ENCODE assay signal across 25 cellular contexts in the genomic region with DNA sequence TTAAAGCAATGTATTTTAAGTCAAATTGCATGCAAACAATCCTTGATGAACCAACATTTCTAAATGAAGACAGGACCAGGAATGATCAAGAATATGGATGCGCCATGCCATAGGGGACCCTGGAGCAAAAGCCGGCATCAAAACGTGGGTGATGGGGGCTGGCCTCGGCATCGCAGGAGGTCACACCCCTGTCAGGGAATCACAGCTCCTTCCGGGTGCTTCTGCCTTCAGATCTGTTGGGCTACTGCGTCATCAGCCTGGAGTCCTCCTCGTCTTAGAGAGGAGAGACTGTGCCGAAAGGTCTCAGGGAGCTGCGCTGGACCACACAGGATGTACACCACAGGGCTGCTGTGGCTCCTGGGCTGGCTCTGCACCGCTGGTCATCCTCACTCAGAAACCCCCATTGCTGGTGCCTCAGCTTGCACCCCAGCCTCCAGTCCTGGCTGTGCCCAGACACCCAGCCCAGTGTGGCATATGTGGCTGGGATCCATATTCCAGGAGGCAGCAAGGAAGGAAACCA.
"Had no signal": no experiment of that assay in that cellular context is flagged by ENCODE, and none has a peak within 500 bp of the region (broad histone marks: within the 10 kb centered on the region; RNA-seq: fewer than 3 reads in every experiment).

No MANE protein-coding gene starts in this region.

- H3K79me2 ChIP-seq: hepatocyte had no signal

- H3K27me3 ChIP-seq: hepatocyte, neutrophil, pancreas, vagina had no signal

- H2AFZ ChIP-seq: hepatocyte had no signal

- H3K36me3 Mint-ChIP-seq: activated naive CD4-positive, alpha-beta T cell treated with anti-CD3 and anti-CD28 coated beads, Interleukin-2, amount 50 U/mL, for 24 hours; stimulated activated memory B cell treated with anti-CD40 and anti-IgM and Interleukin-4, amounts not matched to agents 10 μg/mL and 1 μg/mL and 100 μg/mL, for 72 hours; type B pancreatic cell had no signal

- H3K27ac ChIP-seq: breast epithelium, gastroesophageal sphincter, hepatocyte, neutrophil, pancreas, psoas muscle, vagina had no signal

- H3K4me3 ChIP-seq: breast epithelium, gastroesophageal sphincter, hepatocyte, pancreas, psoas muscle, smooth muscle cell, vagina had no signal

- H3K9me3 Mint-ChIP-seq: activated B cell treated with CpG ODN at 0.5 μM for 24 hours; activated naive CD4-positive, alpha-beta T cell treated with anti-CD3 and anti-CD28 coated beads, Interleukin-2, amount 50 U/mL, for 24 hours; activated naive CD8-positive, alpha-beta T cell treated with anti-CD3 and anti-CD28 coated beads, Interleukin-2, amount 50 U/mL, for 24 hours; stimulated activated memory B cell treated with anti-CD40 and anti-IgM and Interleukin-4, amounts not matched to agents 10 μg/mL and 1 μg/mL and 100 μg/mL, for 72 hours; stimulated activated naive CD8-positive, alpha-beta T cell treated with anti-CD3 and anti-CD28 coated beads, Interleukin-15, amount 100 ng/mL, for 72 hours; type B pancreatic cell had no signal

- H3K27ac Mint-ChIP-seq: activated B cell treated with CpG ODN at 0.5 μM for 24 hours; activated CD4-positive, alpha-beta T cell treated with anti-CD3 and anti-CD28 coated beads for 36 hours; activated naive CD4-positive, alpha-beta T cell treated with anti-CD3 and anti-CD28 coated beads, Interleukin-2, amount 50 U/mL, for 24 hours; activated naive CD8-positive, alpha-beta T cell treated with anti-CD3 and anti-CD28 coated beads, Interleukin-2, amount 50 U/mL, for 24 hours; nephron progenitor cell; stimulated activated memory B cell treated with anti-CD40 and anti-IgM and Interleukin-4, amounts not matched to agents 10 μg/mL and 1 μg/mL and 100 μg/mL, for 72 hours; stimulated activated naive CD8-positive, alpha-beta T cell treated with anti-CD3 and anti-CD28 coated beads, Interleukin-15, amount 100 ng/mL, for 72 hours; T-helper 2 cell treated with Interferon-gamma antibody and Interleukin-4, amounts not matched to agents 5 μg/mL and 100 μg/mL, for 36 hours; type B pancreatic cell had no signal

- H3K4me1 Mint-ChIP-seq: activated B cell treated with CpG ODN at 0.5 μM for 24 hours; activated CD4-positive, alpha-beta T cell treated with anti-CD3 and anti-CD28 coated beads for 36 hours; activated naive CD4-positive, alpha-beta T cell treated with anti-CD3 and anti-CD28 coated beads, Interleukin-2, amount 50 U/mL, for 24 hours; activated naive CD8-positive, alpha-beta T cell treated with anti-CD3 and anti-CD28 coated beads, Interleukin-2, amount 50 U/mL, for 24 hours; stimulated activated memory B cell treated with anti-CD40 and anti-IgM and Interleukin-4, amounts not matched to agents 10 μg/mL and 1 μg/mL and 100 μg/mL, for 72 hours; stimulated activated naive CD8-positive, alpha-beta T cell treated with anti-CD3 and anti-CD28 coated beads, Interleukin-15, amount 100 ng/mL, for 72 hours had no signal

- ATAC-seq: activated CD4-positive, alpha-beta T cell treated with anti-CD3 and anti-CD28 coated beads for 36 hours; activated naive CD8-positive, alpha-beta T cell treated with anti-CD3 and anti-CD28 coated beads, Interleukin-2, amount 50 U/mL, for 24 hours; gastroesophageal sphincter; left ventricle myocardium superior; pancreas; psoas muscle; stimulated activated memory B cell treated with anti-CD40 and anti-IgM and Interleukin-4, amounts not matched to agents 10 μg/mL and 1 μg/mL and 100 μg/mL, for 72 hours; stimulated activated naive CD8-positive, alpha-beta T cell treated with anti-CD3 and anti-CD28 coated beads, Interleukin-15, amount 100 ng/mL, for 72 hours had no signal

- H3K4me3 Mint-ChIP-seq: activated B cell treated with CpG ODN at 0.5 μM for 24 hours; activated CD4-positive, alpha-beta T cell treated with anti-CD3 and anti-CD28 coated beads for 36 hours; activated naive CD4-positive, alpha-beta T cell treated with anti-CD3 and anti-CD28 coated beads, Interleukin-2, amount 50 U/mL, for 24 hours; activated naive CD8-positive, alpha-beta T cell treated with anti-CD3 and anti-CD28 coated beads, Interleukin-2, amount 50 U/mL, for 24 hours; nephron progenitor cell; stimulated activated memory B cell treated with anti-CD40 and anti-IgM and Interleukin-4, amounts not matched to agents 10 μg/mL and 1 μg/mL and 100 μg/mL, for 72 hours; stimulated activated naive CD8-positive, alpha-beta T cell treated with anti-CD3 and anti-CD28 coated beads, Interleukin-15, amount 100 ng/mL, for 72 hours; T-helper 2 cell treated with Interferon-gamma antibody and Interleukin-4, amounts not matched to agents 5 μg/mL and 100 μg/mL, for 36 hours; type B pancreatic cell had no signal

- H3K4me1 ChIP-seq: breast epithelium, gastroesophageal sphincter, pancreas, psoas muscle, vagina had no signal

- DNase-seq: activated B cell treated with CpG ODN at 0.5 μM for 24 hours; activated CD4-positive, alpha-beta T cell treated with anti-CD3 and anti-CD28 coated beads for 36 hours; activated naive CD8-positive, alpha-beta T cell treated with anti-CD3 and anti-CD28 coated beads, Interleukin-2, amount 50 U/mL, for 24 hours; central memory CD4-positive, alpha-beta T cell; left ventricle myocardium superior; mammary epithelial cell; nephron progenitor cell; psoas muscle; stimulated activated CD4-positive, alpha-beta T cell treated with anti-CD3 and anti-CD28 coated beads, Interleukin-1b, Interleukin-23, amount 100 ng/mL, for 48 hours; stimulated activated CD4-positive, alpha-beta T cell treated with anti-CD3 and anti-CD28 coated beads, Interleukin-4, amount 100 ng/mL, for 4 hours; stimulated activated naive CD8-positive, alpha-beta T cell treated with anti-CD3 and anti-CD28 coated beads, Interleukin-15, amount 100 ng/mL, for 72 hours; substantia nigra; T-helper 1 cell had no signal

- FAIRE-seq: endothelial cell of umbilical vein, pancreas had no signal

- H3K27me3 Mint-ChIP-seq: activated B cell treated with CpG ODN at 0.5 μM for 24 hours had no signal

- H3K36me3 ChIP-seq: breast epithelium, gastroesophageal sphincter, neutrophil, pancreas, vagina had no signal

- H3K9me3 ChIP-seq: neutrophil, pancreas, vagina had no signal

- H3K4me2 ChIP-seq: hepatocyte, smooth muscle cell had no signal
